8 cellular contexts compared by ENCODE assay signal in genomic region chr13:79480954-79481684, GRCh38. TPM values are rescaled to one million over a fixed set of nuclear protein-coding genes. Genes with fewer than 3 reads are reported as not detected.
DNase-seq lines count a peak whose midpoint lies in the region; ATAC-seq and TF ChIP-seq lines count a peak whose summit lies in the region.

Gene NDFIP2 (plus strand): TSS chr13:79481155. CDS start chr13:79481204, 49 bp downstream.

- peak within 1 kb of the TSS; percentile 95 for H2AFZ ChIP-seq in OCI-LY7 (ENCODE audit: low read length)

- H3K36me3 ChIP-seq in OCI-LY7 (ENCODE audit: insufficient read depth, low read length) (no peaks in the 10 kb centered on the region), mucosa of descending colon (ENCODE audit: low read depth) (no peaks in the 10 kb centered on the region)

- H3K4me3 ChIP-seq in OCI-LY7 (ENCODE audit: low read depth, low read length, poor library complexity, severe bottlenecking) (peak within 1 kb of the TSS; percentile 72), mucosa of descending colon (peak within 1 kb of the TSS; percentile 80)

- peak within 1 kb of the TSS; percentile 93 for H3K4me2 ChIP-seq in OCI-LY7 (ENCODE audit: low read length)

- H3K27ac ChIP-seq in OCI-LY7 (ENCODE audit: low read depth, low read length, poor library complexity, severe bottlenecking), result no peak within 1 kb of the TSS
- peak within 1 kb of the TSS; percentile 95 for H3K27ac ChIP-seq in epithelial cell of prostate

- BruUV-seq in Calu3 (replicated peaks; lab: Mats Ljungman, UMichigan) (no TSS peak), OCI-LY7 (replicated peaks; lab: Mats Ljungman, UMichigan) (no TSS peak)

- no peaks in the 10 kb centered on the region for H3K9me2 ChIP-seq in OCI-LY7 (ENCODE audit: insufficient read depth, low read length)

- peaks cover 9% of the 10 kb centered on the region for H3K4me1 ChIP-seq in OCI-LY7 (ENCODE audit: insufficient read depth, low read length, poor library complexity, severe bottlenecking)
- peaks cover 39% of the 10 kb centered on the region for H3K4me1 ChIP-seq in mucosa of descending colon (ENCODE audit: low read depth)

- no peaks in the 10 kb centered on the region for H3K9me3 Mint-ChIP-seq in Calu3 (ENCODE audit: low read depth, unreplicated experiment)

- POLR2A ChIA-PET in OCI-LY7 (lab: Charles Lee), result interaction anchor here (1.2 to 2.0 kb wide), 3 partner anchors 25 to 57 kb away, joined by 4 to 10 read pairs (median 5); no protein-coding TSS in a partner anchor

- DNase-seq in Calu3 (peak; percentile 66), HuH-7 (ENCODE audit: low spot score) (peak; percentile 62), OCI-LY7 (ENCODE audit: low spot score) (peak; percentile 52), activated T-cell treated with anti-CD3 and anti-CD28 coated beads for 4 hours (peak; percentile 96), epithelial cell of prostate (ENCODE audit: low read depth, low spot score) (peak; percentile 54), mucosa of descending colon (peak; percentile 91 to 96 (median 92))
- DNase-seq in stimulated activated CD8-positive, alpha-beta memory T cell treated with anti-CD3 and anti-CD28 coated beads, Interleukin-4, amount 100 ng/mL, for 24 hours (ENCODE audit: low read depth), result peak; percentile 87

- H3K36me3 Mint-ChIP-seq in Calu3 (ENCODE audit: insufficient read depth, unreplicated experiment), result peaks cover 21% of the 10 kb centered on the region

- H3K4me1 Mint-ChIP-seq in Calu3 (ENCODE audit: low read depth, unreplicated experiment), result peaks cover 8% of the 10 kb centered on the region

- H3K27me3 Mint-ChIP-seq in Calu3 (ENCODE audit: unreplicated experiment), result no peaks in the 10 kb centered on the region

- H3K27ac Mint-ChIP-seq in Calu3 (ENCODE audit: unreplicated experiment), result peak within 1 kb of the TSS; percentile 81

- peak; percentile 85 for ATAC-seq in GM21447 (IDR thresholded peaks at IDR 0.05; ENCODE audit: unreplicated experiment)
- ATAC-seq in mucosa of descending colon, result peak; percentile 88

- H3K79me2 ChIP-seq in OCI-LY7 (ENCODE audit: insufficient read depth, low read depth, low read length), result no peaks in the 10 kb centered on the region

- H3K9me3 ChIP-seq in OCI-LY7 (ENCODE audit: low read length) (no peaks in the 10 kb centered on the region), mucosa of descending colon (no peaks in the 10 kb centered on the region)

- intact Hi-C loops in Calu3 (cut with micrococcal nuclease; ENCODE audit: unreplicated experiment) (no loop called here), OCI-LY7 (cut with micrococcal nuclease; ENCODE audit: unreplicated experiment) (no loop called here), mucosa of descending colon (cut with DNase I, micrococcal nuclease) (no loop called here)

- TF ChIP-seq CTCF in Calu3 (IDR thresholded peaks at IDR 0.05; ENCODE audit: unreplicated experiment) (no peak), OCI-LY7 (conservative IDR thresholded peaks at IDR 0.05; ENCODE audit: low read length) (no peak), mucosa of descending colon (IDR thresholded peaks at IDR 0.05) (peak; percentile 3)

- no peaks in the 10 kb centered on the region for H4K20me1 ChIP-seq in OCI-LY7 (ENCODE audit: insufficient read depth, low read length)

- peak within 1 kb of the TSS; percentile 91 for H3K4me3 Mint-ChIP-seq in Calu3 (ENCODE audit: low read depth, unreplicated experiment)

- CTCF ChIA-PET in Calu3 (lab: Charles Lee) (interaction anchor here (0.6 kb wide), 1 partner anchor 569 kb away, joined by 3 read pairs; no protein-coding TSS in a partner anchor), OCI-LY7 (lab: Charles Lee; ENCODE audit: unreplicated experiment) (no interaction called here)

RNA-seq across cellular contexts. Expression of gene NDFIP2, which starts in this region (rescaled TPM):
- total RNA-seq in Calu3 (2022), result 25.9 and 26.7 TPM in 2 replicates
- 0.18 and 0.54 TPM in 2 replicates for total RNA-seq in OCI-LY7 (2014; rRNA removed; shearing (Covaris generic))
- total RNA-seq in OCI-LY7 (2022), result 4.0 and 4.8 TPM in 2 replicates
- total RNA-seq in mucosa of descending colon, result 100 to 1,000 TPM in 2 of 3 donors, 10 to 100 TPM in 1; 64.9 to 141 (median 136) TPM
